ENCODE assay signal across 9 cellular contexts in the genomic region with DNA sequence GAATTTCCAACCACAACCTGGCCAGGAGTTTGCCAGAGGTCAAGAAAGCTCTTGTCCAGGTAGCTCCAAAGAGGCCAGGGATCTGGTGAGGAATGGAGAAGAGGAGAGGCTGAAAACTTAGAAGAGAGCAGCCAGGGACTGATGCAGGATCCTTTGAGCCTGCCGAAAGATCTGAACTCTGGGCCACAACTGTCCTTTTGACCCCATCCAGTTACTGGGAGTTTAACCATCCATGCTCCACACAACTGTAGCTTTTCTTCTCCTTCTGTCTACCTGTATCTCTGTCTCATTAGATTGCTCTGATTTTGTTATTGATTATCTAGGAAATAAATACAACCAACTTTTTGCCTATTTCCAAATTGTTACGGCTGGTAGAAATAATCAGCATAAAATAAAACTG. TPM values are rescaled to one million over a fixed set of nuclear protein-coding genes. Genes with fewer than 3 reads are reported as not detected.
"Had no signal": no experiment of that assay in that cellular context is flagged by ENCODE, and none has a peak within 500 bp of the region (broad histone marks: within the 10 kb centered on the region; RNA-seq: fewer than 3 reads in every experiment).

No MANE protein-coding gene starts in this region.

- H3K4me1 Mint-ChIP-seq: IgD-negative memory B cell had no signal

- H3K36me3 Mint-ChIP-seq: IgD-negative memory B cell had no signal

- ATAC-seq: K562 had no signal

- DNase-seq: IMR-90, KBM-7, KG1 had no signal

- H3K4me3 Mint-ChIP-seq: IgD-negative memory B cell had no signal

- H3K4me3 ChIP-seq: K562 had no signal

- H3K27ac Mint-ChIP-seq: IgD-negative memory B cell had no signal

- FAIRE-seq: HTR-8/SVneo, K562 had no signal

- H3K27ac ChIP-seq: HL-60 had no signal

RNA-seq across cellular contexts. Expression of a gene that starts 36.7 kb away (rescaled TPM):
- total RNA-seq: HT-29, HT1080, IMR-90, K562 had no signal
- polyA plus RNA-seq: IgD-negative memory B cell, IMR-90, K562 had no signal

RNA-seq across cellular contexts. Expression of a gene that starts 55.0 kb away (rescaled TPM):
- total RNA-seq: HT-29 had no signal
